Comparison of ENCODE assay signal across 1 cellular context in the genomic region with DNA sequence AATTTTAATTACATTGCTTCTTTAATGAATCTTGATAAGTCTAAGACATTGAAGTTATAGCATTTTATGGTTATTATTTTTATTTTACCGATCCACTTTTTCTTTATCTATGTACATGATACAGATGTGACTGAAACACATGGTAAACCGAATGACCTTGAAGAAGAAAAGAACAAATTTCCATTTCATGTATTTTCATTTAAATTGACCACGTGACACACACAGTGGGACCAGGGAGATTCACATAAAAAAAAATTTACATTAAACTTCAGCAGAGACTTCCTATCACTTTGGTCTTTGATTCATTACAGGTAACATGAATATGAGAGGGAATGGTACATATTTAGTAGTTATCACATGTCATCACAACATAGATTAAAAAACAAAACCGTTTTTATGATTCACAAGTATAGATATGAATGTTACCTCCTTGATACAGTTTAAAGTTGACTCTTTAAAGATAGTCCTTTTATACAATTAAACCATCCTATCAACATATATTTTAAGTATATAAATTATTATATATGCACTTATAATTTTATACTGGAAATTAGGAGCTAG.
A peak's percentile ranks its signal among the peaks of the same experiment; 100 is the strongest.
TF ChIP-seq lines count a peak whose summit lies in the region.

No MANE protein-coding gene starts in this region.

TF ChIP-seq in WTC11, 78 proteins besides CTCF, POLR2A, EP300 and RAD21 (continued from another document):
- peak; percentile 58 for TF ChIP-seq USF1 (CRISPR knock-in tag; IDR thresholded peaks at IDR 0.05)
